ENCODE assay signal across 1 cellular context in the genomic region with DNA sequence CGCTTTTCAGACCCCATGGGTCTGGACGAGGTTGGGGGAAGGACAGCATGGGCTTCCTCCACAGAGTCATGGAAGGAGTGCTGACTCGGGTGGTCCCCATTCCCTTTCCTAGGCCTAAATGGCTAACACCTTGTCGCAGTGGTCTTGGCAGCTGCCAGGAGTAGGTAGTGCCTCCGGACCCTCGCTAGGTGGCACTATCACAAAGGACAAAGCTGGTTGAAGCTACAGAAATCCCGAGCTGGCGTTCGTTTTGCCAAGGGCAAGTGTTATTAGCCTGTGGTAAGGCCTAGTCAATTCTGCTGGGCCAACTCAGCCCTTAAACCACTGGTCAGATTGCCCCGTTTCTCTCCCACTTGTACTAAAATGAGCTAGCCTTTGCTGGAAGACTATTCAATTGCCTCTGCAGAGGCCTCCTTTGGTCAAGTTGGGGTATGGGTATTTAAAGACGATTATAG.
TF ChIP-seq lines count a peak whose summit lies in the region.

No MANE protein-coding gene starts in this region.

TF ChIP-seq in SK-N-SH, 30 proteins besides CTCF, POLR2A, EP300 and RAD21 (continued from another document):
- TF ChIP-seq, protein P1, sequence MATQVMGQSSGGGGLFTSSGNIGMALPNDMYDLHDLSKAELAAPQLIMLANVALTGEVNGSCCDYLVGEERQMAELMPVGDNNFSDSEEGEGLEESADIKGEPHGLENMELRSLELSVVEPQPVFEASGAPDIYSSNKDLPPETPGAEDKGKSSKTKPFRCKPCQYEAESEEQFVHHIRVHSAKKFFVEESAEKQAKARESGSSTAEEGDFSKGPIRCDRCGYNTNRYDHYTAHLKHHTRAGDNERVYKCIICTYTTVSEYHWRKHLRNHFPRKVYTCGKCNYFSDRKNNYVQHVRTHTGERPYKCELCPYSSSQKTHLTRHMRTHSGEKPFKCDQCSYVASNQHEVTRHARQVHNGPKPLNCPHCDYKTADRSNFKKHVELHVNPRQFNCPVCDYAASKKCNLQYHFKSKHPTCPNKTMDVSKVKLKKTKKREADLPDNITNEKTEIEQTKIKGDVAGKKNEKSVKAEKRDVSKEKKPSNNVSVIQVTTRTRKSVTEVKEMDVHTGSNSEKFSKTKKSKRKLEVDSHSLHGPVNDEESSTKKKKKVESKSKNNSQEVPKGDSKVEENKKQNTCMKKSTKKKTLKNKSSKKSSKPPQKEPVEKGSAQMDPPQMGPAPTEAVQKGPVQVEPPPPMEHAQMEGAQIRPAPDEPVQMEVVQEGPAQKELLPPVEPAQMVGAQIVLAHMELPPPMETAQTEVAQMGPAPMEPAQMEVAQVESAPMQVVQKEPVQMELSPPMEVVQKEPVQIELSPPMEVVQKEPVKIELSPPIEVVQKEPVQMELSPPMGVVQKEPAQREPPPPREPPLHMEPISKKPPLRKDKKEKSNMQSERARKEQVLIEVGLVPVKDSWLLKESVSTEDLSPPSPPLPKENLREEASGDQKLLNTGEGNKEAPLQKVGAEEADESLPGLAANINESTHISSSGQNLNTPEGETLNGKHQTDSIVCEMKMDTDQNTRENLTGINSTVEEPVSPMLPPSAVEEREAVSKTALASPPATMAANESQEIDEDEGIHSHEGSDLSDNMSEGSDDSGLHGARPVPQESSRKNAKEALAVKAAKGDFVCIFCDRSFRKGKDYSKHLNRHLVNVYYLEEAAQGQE (IDR thresholded peaks at IDR 0.05; ENCODE audit: low read depth, low read length) = 0 out of 2 replicates have a peak, but pooled peaks have one; percentile 34
- no peak for TF ChIP-seq YY1 (IDR thresholded peaks at IDR 0.05; ENCODE audit: low read depth)
- TF ChIP-seq RCOR1 (IDR thresholded peaks at IDR 0.05; ENCODE audit: low read length) = 0 out of 2 replicates have a peak, but pooled peaks have one; percentile 27
- no peak for TF ChIP-seq TAF1 (IDR thresholded peaks at IDR 0.05; ENCODE audit: borderline replicate concordance, low read depth, low read length)
- TF ChIP-seq SMC3 (IDR thresholded peaks at IDR 0.05; ENCODE audit: low read depth, low read length) = peak; percentile 84
- peak; percentile 60; the same call in 1 of the 2 replicates for TF ChIP-seq RFX5 (IDR thresholded peaks at IDR 0.05; ENCODE audit: low read length)
- TF ChIP-seq FOXJ3 (CRISPR knock-in tag; IDR thresholded peaks at IDR 0.05) = no peak
- no peak for TF ChIP-seq RXRA (IDR thresholded peaks at IDR 0.05; ENCODE audit: borderline replicate concordance, low read depth)
TF ChIP-seq in SK-N-SH: peak in this region for 4.
